In the genomic region with DNA sequence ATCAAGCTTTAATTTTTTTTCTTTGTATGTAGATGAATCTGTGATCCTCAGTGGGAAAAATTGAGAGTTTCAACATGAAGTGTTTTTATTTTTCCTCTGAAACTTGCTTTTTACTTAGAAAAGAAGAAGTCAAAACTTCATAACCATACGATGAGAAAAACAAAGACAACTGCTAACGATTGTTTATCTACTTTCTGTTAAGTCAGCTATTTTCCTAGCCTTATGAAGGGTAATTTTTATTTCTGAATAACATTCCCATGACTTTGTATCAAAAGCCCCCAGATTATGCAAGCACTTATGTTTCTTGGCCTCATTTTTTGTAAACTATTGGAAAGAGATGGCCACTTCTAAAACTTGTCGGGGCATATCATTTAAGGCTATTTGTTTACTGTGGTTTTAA, we compare ENCODE assay signal across 4 cellular contexts.
TF ChIP-seq lines count a peak whose summit lies in the region.

No MANE protein-coding gene starts in this region.

TF ChIP-seq in A549, 52 proteins besides CTCF, POLR2A, EP300 and RAD21:
- TF ChIP-seq KDM5A (IDR thresholded peaks at IDR 0.05) (no peak), MAFK (IDR thresholded peaks at IDR 0.05; ENCODE audit: partially characterized antibody) (peak; percentile 56)

TF ChIP-seq in IMR-90, 13 proteins besides CTCF, POLR2A, EP300 and RAD21:
- peak; percentile 65 for TF ChIP-seq MAFK (IDR thresholded peaks at IDR 0.05; ENCODE audit: low read depth, low read length)
- TF ChIP-seq, protein P1, sequence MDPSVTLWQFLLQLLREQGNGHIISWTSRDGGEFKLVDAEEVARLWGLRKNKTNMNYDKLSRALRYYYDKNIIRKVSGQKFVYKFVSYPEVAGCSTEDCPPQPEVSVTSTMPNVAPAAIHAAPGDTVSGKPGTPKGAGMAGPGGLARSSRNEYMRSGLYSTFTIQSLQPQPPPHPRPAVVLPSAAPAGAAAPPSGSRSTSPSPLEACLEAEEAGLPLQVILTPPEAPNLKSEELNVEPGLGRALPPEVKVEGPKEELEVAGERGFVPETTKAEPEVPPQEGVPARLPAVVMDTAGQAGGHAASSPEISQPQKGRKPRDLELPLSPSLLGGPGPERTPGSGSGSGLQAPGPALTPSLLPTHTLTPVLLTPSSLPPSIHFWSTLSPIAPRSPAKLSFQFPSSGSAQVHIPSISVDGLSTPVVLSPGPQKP (IDR thresholded peaks at IDR 0.05; ENCODE audit: borderline replicate concordance, low read depth, low read length), result no peak

TF ChIP-seq in K562, 482 proteins besides CTCF, POLR2A, EP300 and RAD21:
- peak; percentile 27; the same call in 1 of the 2 replicates for TF ChIP-seq ZNF316 (IDR thresholded peaks at IDR 0.05)
- TF ChIP-seq MAFF (IDR thresholded peaks at IDR 0.05; ENCODE audit: low read length), result peak; percentile 43
- no peak for TF ChIP-seq NCOA2 (IDR thresholded peaks at IDR 0.05; ENCODE audit: partially characterized antibody in 2 of 2)
- no peak for TF ChIP-seq KDM5B (IDR thresholded peaks at IDR 0.05; ENCODE audit: insufficient replicate concordance, low read depth, low read length)
- TF ChIP-seq ATF3 (IDR thresholded peaks at IDR 0.05), result no peak
- TF ChIP-seq ATF3 (CRISPR knock-in tag; conservative IDR thresholded peaks at IDR 0.05), result no peak
- TF ChIP-seq MAFK (IDR thresholded peaks at IDR 0.05; ENCODE audit: low read length), result peak; percentile 34; the same call in 1 of the 2 replicates
- 0 out of 2 replicates have a peak, but pooled peaks have one; percentile 5 for TF ChIP-seq C11orf30 (IDR thresholded peaks at IDR 0.05; ENCODE audit: low read depth)
TF ChIP-seq in K562: peak in this region for 4.

TF ChIP-seq in H1, 55 proteins besides CTCF, POLR2A, EP300 and RAD21:
- TF ChIP-seq, protein P2, sequence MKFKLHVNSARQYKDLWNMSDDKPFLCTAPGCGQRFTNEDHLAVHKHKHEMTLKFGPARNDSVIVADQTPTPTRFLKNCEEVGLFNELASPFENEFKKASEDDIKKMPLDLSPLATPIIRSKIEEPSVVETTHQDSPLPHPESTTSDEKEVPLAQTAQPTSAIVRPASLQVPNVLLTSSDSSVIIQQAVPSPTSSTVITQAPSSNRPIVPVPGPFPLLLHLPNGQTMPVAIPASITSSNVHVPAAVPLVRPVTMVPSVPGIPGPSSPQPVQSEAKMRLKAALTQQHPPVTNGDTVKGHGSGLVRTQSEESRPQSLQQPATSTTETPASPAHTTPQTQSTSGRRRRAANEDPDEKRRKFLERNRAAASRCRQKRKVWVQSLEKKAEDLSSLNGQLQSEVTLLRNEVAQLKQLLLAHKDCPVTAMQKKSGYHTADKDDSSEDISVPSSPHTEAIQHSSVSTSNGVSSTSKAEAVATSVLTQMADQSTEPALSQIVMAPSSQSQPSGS (IDR thresholded peaks at IDR 0.05; ENCODE audit: low read length), result no peak
- no peak for TF ChIP-seq CBX5 (IDR thresholded peaks at IDR 0.05; ENCODE audit: low read depth, low read length)
- TF ChIP-seq, protein P3, sequence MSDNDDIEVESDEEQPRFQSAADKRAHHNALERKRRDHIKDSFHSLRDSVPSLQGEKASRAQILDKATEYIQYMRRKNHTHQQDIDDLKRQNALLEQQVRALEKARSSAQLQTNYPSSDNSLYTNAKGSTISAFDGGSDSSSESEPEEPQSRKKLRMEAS (IDR thresholded peaks at IDR 0.05), result no peak
- TF ChIP-seq, protein P4, sequence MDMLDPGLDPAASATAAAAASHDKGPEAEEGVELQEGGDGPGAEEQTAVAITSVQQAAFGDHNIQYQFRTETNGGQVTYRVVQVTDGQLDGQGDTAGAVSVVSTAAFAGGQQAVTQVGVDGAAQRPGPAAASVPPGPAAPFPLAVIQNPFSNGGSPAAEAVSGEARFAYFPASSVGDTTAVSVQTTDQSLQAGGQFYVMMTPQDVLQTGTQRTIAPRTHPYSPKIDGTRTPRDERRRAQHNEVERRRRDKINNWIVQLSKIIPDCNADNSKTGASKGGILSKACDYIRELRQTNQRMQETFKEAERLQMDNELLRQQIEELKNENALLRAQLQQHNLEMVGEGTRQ (IDR thresholded peaks at IDR 0.05; ENCODE audit: low read length), result no peak
- no peak for TF ChIP-seq BRCA1 (IDR thresholded peaks at IDR 0.05; ENCODE audit: low read depth, low read length)
- TF ChIP-seq CEBPB (IDR thresholded peaks at IDR 0.05; ENCODE audit: low read depth, low read length), result no peak
- no peak for TF ChIP-seq TAF7 (optimal IDR thresholded peaks at IDR 0.05; ENCODE audit: borderline replicate concordance, low read depth, low read length)
- TF ChIP-seq, protein P5, sequence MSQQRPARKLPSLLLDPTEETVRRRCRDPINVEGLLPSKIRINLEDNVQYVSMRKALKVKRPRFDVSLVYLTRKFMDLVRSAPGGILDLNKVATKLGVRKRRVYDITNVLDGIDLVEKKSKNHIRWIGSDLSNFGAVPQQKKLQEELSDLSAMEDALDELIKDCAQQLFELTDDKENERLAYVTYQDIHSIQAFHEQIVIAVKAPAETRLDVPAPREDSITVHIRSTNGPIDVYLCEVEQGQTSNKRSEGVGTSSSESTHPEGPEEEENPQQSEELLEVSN (IDR thresholded peaks at IDR 0.05), result no peak
- TF ChIP-seq TCF12 (IDR thresholded peaks at IDR 0.05; ENCODE audit: low read depth, low read length), result no peak
- TF ChIP-seq KDM5A (IDR thresholded peaks at IDR 0.05; ENCODE audit: low read length), result no peak
TF ChIP-seq in H1: peak in this region for 0.
